10 cellular contexts compared by ENCODE assay signal in the genomic region with DNA sequence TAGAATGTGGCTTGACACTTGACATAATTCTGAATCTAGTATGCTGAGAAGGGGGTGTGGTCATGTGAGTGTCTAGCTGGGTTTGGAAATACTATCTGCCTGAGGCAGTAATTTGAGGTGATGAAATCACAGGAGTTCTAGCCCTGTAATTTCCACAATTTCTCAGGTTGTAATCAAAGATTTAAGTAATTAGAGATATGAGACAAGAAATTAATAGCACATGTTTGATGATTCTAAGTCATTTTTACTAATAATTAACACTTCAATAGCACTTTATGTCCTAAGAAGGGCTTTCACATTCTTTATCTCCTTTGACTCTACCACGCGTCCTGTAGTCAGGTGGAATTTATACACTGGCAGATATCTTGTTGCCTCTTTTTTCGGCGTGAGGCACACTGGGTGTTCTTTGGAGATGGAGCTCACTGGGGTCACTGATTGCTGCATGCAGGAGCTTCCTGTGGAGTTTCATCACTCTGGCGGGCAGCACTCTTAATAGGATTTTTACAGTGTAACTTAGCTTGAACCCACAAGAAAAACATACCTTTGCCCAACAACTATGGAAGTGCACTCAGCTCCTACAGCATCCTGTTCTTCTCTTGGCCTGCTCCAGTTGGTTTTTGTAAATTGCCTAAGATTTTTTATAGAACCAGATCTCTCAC. TPM values are rescaled to one million over a fixed set of nuclear protein-coding genes. Genes with fewer than 3 reads are reported as not detected.
A peak's percentile ranks its signal among the peaks of the same experiment; 100 is the strongest.
DNase-seq lines count a peak whose midpoint lies in the region; ATAC-seq and TF ChIP-seq lines count a peak whose summit lies in the region.
"Had no signal": no experiment of that assay in that cellular context is flagged by ENCODE, and none has a peak within 500 bp of the region (broad histone marks: within the 10 kb centered on the region; RNA-seq: fewer than 3 reads in every experiment).

No MANE protein-coding gene starts in this region.

- H3K9ac ChIP-seq in subcutaneous abdominal adipose tissue (ENCODE audit: low read length in 5 of 5): peak overlapping the region in 2 of 5 donors; percentile 67 to 68

- H3K27me3 ChIP-seq in Panc1 (ENCODE audit: control insufficient read depth, insufficient read depth, low read length) (no peaks in the 10 kb centered on the region; the same call in 1 of the 2 replicates), subcutaneous abdominal adipose tissue (ENCODE audit: control insufficient read depth in 5 of 5, insufficient read depth in 4 of 5, low read length in 5 of 5) (no peaks in the 10 kb centered on the region)

- peak overlapping the region; percentile 86 for H3K27ac ChIP-seq in Panc1 (ENCODE audit: low read length)
- peak overlapping the region; percentile 60 for H3K27ac ChIP-seq in subcutaneous abdominal adipose tissue (ENCODE audit: low read depth, low read length)

- CTCF ChIA-PET in activated CD8-positive, alpha-beta memory T cell treated with anti-CD3 and anti-CD28 coated beads, Interleukin-2, amount 10 ng/mL, durations not matched to agents 7 days and 5 days (lab: Charles Lee): interaction anchor here (0.6 to 2.4 kb wide), 5 partner anchors 12 to 1117 kb away, joined by 3 to 10 read pairs (median 4); no protein-coding TSS in a partner anchor
- CTCF ChIA-PET in Panc1 (lab: Charles Lee): interaction anchor here (2.3 kb wide), 1 partner anchor 12 kb away, joined by 7 read pairs; no protein-coding TSS in a partner anchor

- intact Hi-C loops in Panc1 (cut with micrococcal nuclease; ENCODE audit: unreplicated experiment): loop anchor here (5.0 kb wide), 1 partner anchor 224 kb away; no protein-coding TSS in a partner anchor

- DNase-seq in activated CD8-positive, alpha-beta memory T cell treated with anti-CD3 and anti-CD28 coated beads, Interleukin-2, amount 10 ng/mL, durations not matched to agents 7 days and 5 days: no peak
- DNase-seq in activated CD8-positive, alpha-beta memory T cell treated with anti-CD3 and anti-CD28 coated beads, Interleukin-2, amount 50 U/mL, for 48 hours: no peak
- peak; percentile 96 for DNase-seq in Panc1 (ENCODE audit: low read depth, low spot score)
- no peak for DNase-seq in RKO (ENCODE audit: low spot score)
- DNase-seq in NCI-H1694 (lab: John Stamatoyannopoulos, UW): no peak

- POLR2A ChIA-PET in Panc1 (lab: Charles Lee): no interaction called here

- peak overlapping the region; percentile 0 for H3K27ac Mint-ChIP-seq in activated CD8-positive, alpha-beta memory T cell treated with anti-CD3 and anti-CD28 coated beads, Interleukin-2, amount 10 ng/mL, durations not matched to agents 7 days and 5 days

- H3K9me3 ChIP-seq in Panc1 (ENCODE audit: control insufficient read depth, insufficient read depth, low read depth, low read length) (no peaks in the 10 kb centered on the region), subcutaneous abdominal adipose tissue (ENCODE audit: control insufficient read depth in 5 of 5, low read length in 5 of 5) (no peaks in the 10 kb centered on the region)
- H3K9me3 ChIP-seq: HAP-1 had no signal

- H3K36me3 ChIP-seq in Panc1 (ENCODE audit: control insufficient read depth, insufficient read depth, low read length) (no peaks in the 10 kb centered on the region; the same call in 1 of the 2 replicates), subcutaneous abdominal adipose tissue (ENCODE audit: control insufficient read depth in 5 of 5, insufficient read depth in 5 of 5, low read length in 5 of 5) (no peaks in the 10 kb centered on the region)
- H3K36me3 ChIP-seq: HAP-1 had no signal

- no peak for ATAC-seq in activated CD8-positive, alpha-beta memory T cell treated with anti-CD3 and anti-CD28 coated beads, Interleukin-2, amount 10 ng/mL, durations not matched to agents 7 days and 5 days
- ATAC-seq in Panc1 (peak; percentile 14), esophagus mucosa (peak; percentile 34), GM21367 (IDR thresholded peaks at IDR 0.05; ENCODE audit: unreplicated experiment) (no peak)

- peaks cover 67% of the 10 kb centered on the region for H3K4me1 ChIP-seq in Panc1 (ENCODE audit: control insufficient read depth, insufficient read depth, low read length)
- peaks cover 7 to 58% (median 56%) of the 10 kb centered on the region in 5 donors for H3K4me1 ChIP-seq in subcutaneous abdominal adipose tissue (ENCODE audit: control insufficient read depth in 5 of 5, insufficient read depth in 5 of 5, low read length in 5 of 5)
- H3K4me1 ChIP-seq: HAP-1 had no signal

- in situ Hi-C loops in Panc1 (cut with HindIII; ENCODE audit: low pct_unique_long_range_greater_than_20kb, low sequenced_read_pairs): no loop called here

- H3K9me3 Mint-ChIP-seq in activated CD8-positive, alpha-beta memory T cell treated with anti-CD3 and anti-CD28 coated beads, Interleukin-2, amount 10 ng/mL, durations not matched to agents 7 days and 5 days (ENCODE audit: low read depth): no peaks in the 10 kb centered on the region

- H3K4me3 ChIP-seq in Panc1 (ENCODE audit: low read depth in 2 of 2, low read length in 2 of 2): peak overlapping the region in 1 of 2 experiments; percentile 30; a peak in 2 of 4 replicates
- peak overlapping the region in 1 of 5 donors; percentile 22 for H3K4me3 ChIP-seq in subcutaneous abdominal adipose tissue (ENCODE audit: low read depth in 1 of 5, low read length in 5 of 5)
- H3K4me3 ChIP-seq: HAP-1 had no signal

- H3K4me1 Mint-ChIP-seq in activated CD8-positive, alpha-beta memory T cell treated with anti-CD3 and anti-CD28 coated beads, Interleukin-2, amount 10 ng/mL, durations not matched to agents 7 days and 5 days: peaks cover 67% of the 10 kb centered on the region

- no peak overlapping the region for H3K4me3 Mint-ChIP-seq in activated CD8-positive, alpha-beta memory T cell treated with anti-CD3 and anti-CD28 coated beads, Interleukin-2, amount 10 ng/mL, durations not matched to agents 7 days and 5 days

- TF ChIP-seq CTCF in Panc1 (IDR thresholded peaks at IDR 0.05): no peak

- H3K36me3 Mint-ChIP-seq in activated CD8-positive, alpha-beta memory T cell treated with anti-CD3 and anti-CD28 coated beads, Interleukin-2, amount 10 ng/mL, durations not matched to agents 7 days and 5 days: peaks cover 4% of the 10 kb centered on the region
- H3K36me3 Mint-ChIP-seq: brain had no signal

- H3K27me3 Mint-ChIP-seq in activated CD8-positive, alpha-beta memory T cell treated with anti-CD3 and anti-CD28 coated beads, Interleukin-2, amount 10 ng/mL, durations not matched to agents 7 days and 5 days: no peaks in the 10 kb centered on the region

- no TSS peak for BruUV-seq in Panc1 (replicated peaks; lab: Mats Ljungman, UMichigan)

RNA-seq across cellular contexts. Expression of gene AMIGO2, which starts 3.3 kb away (rescaled TPM):
- total RNA-seq in activated CD8-positive, alpha-beta memory T cell treated with anti-CD3 and anti-CD28 coated beads, Interleukin-2, amount 10 ng/mL, durations not matched to agents 7 days and 5 days: 10 to 100 TPM; 11.6 to 14.2 TPM
- total RNA-seq in Panc1 (2021; ENCODE audit: unreplicated experiment) (21.8 TPM), esophagus mucosa (1.5 TPM)
- polyA plus RNA-seq in Panc1 (2012; ENCODE audit: insufficient read length): 12.4 TPM

RNA-seq across cellular contexts. Expression of gene PCED1B, which starts 3.7 kb away (rescaled TPM):
- 10 to 100 TPM; 44.3 to 63.2 TPM for total RNA-seq in activated CD8-positive, alpha-beta memory T cell treated with anti-CD3 and anti-CD28 coated beads, Interleukin-2, amount 10 ng/mL, durations not matched to agents 7 days and 5 days
- 0.82 TPM for total RNA-seq in Panc1 (2021; ENCODE audit: unreplicated experiment)
- polyA plus RNA-seq in Panc1 (2012; ENCODE audit: insufficient read length): 0.99 TPM
- total RNA-seq in esophagus mucosa: 1.7 TPM

Comparison
In these comparisons a context has a peak if more than half of its experiments do, and no peak if none do; other contexts are left out.
1. ATAC-seq: peak in Panc1 (single experiment) and esophagus mucosa (single experiment); none in activated CD8-positive, alpha-beta memory T cell treated with anti-CD3 and anti-CD28 coated beads, Interleukin-2, amount 10 ng/mL, durations not matched to agents 7 days and 5 days (single experiment) and GM21367 (single experiment).
2. RNA of gene PCED1B, which starts 3.7 kb away (total RNA-seq): 44.3 to 63.2 TPM in activated CD8-positive, alpha-beta memory T cell treated with anti-CD3 and anti-CD28 coated beads, Interleukin-2, amount 10 ng/mL, durations not matched to agents 7 days and 5 days; 1.7 TPM in esophagus mucosa (single experiment) and 0.82 TPM in Panc1 (single experiment); every median in the first group is over 10 times any median in the second.